ENCODE assay signal across 24 cellular contexts in the genomic region with DNA sequence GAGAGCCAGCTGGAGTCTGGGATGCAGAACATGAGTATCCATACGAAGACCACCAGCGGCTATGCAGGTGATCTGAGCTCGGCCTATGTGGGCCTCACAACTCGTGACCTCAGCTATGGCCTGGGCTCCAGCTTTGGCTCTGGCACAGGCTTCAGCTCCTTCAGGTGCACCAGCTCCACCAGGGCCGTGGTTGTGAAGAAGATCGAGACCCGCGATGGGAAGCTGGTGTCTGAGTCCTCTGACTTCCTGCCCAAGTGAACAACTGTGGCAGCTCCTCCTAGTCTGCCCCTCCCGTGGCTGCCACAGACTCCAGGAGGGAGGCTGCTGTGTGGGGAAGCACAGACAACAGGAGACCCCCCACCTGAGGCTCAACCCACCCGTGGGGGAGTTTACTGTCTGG.
"Had no signal": no experiment of that assay in that cellular context is flagged by ENCODE, and none has a peak within 500 bp of the region (broad histone marks: within the 10 kb centered on the region; RNA-seq: fewer than 3 reads in every experiment).

No MANE protein-coding gene starts in this region.

- H3K27ac ChIP-seq: esophagus muscularis mucosa, foreskin keratinocyte, gastroesophageal sphincter, heart left ventricle, hepatocyte, neutrophil, pancreas, right lobe of liver, thoracic aorta, transverse colon, vagina had no signal

- H3K36me3 ChIP-seq: neutrophil, pancreas, right lobe of liver, thoracic aorta, transverse colon, vagina had no signal

- H3K36me3 Mint-ChIP-seq: natural killer cell had no signal

- DNase-seq: dermis blood vessel endothelial cell; effector memory CD4-positive, alpha-beta T cell; foreskin keratinocyte; kidney; natural killer cell; retina; right lobe of liver; small intestine; stimulated activated CD4-positive, alpha-beta T cell treated with anti-CD3 and anti-CD28 coated beads, Interleukin-15, amount 100 ng/mL, for 24 hours; stimulated activated CD4-positive, alpha-beta T cell treated with anti-CD3 and anti-CD28 coated beads, Interleukin-2, amount 100 ng/mL, for 48 hours; stimulated activated naive B cell treated with anti-CD40 and anti-IgM and Interleukin-4, amounts not matched to agents 10 μg/mL and 1 μg/mL and 100 μg/mL, for 72 hours; transverse colon had no signal

- H3K4me2 ChIP-seq: hepatocyte had no signal

- H3K9me3 ChIP-seq: esophagus muscularis mucosa, gastroesophageal sphincter, heart left ventricle, neutrophil, pancreas, right lobe of liver, thoracic aorta, transverse colon, vagina had no signal

- H3K9me3 Mint-ChIP-seq: memory B cell, natural killer cell had no signal

- H3K27me3 Mint-ChIP-seq: memory B cell; stimulated activated naive B cell treated with anti-CD40 and anti-IgM and Interleukin-4, amounts not matched to agents 10 μg/mL and 1 μg/mL and 100 μg/mL, for 72 hours; stimulated activated naive CD8-positive, alpha-beta T cell treated with anti-CD3 and anti-CD28 coated beads, Interleukin-15, Interleukin-2, amounts not matched to agents 100 ng/mL and 50 ng/mL, for 24 hours had no signal

- H3K4me1 ChIP-seq: foreskin keratinocyte had no signal

- H3K4me3 Mint-ChIP-seq: memory B cell; natural killer cell; stimulated activated naive B cell treated with anti-CD40 and anti-IgM and Interleukin-4, amounts not matched to agents 10 μg/mL and 1 μg/mL and 100 μg/mL, for 72 hours; stimulated activated naive CD8-positive, alpha-beta T cell treated with anti-CD3 and anti-CD28 coated beads, Interleukin-15, Interleukin-2, amounts not matched to agents 100 ng/mL and 50 ng/mL, for 24 hours had no signal

- H3K27me3 ChIP-seq: esophagus muscularis mucosa, foreskin keratinocyte, gastroesophageal sphincter, heart left ventricle, hepatocyte, neutrophil, pancreas, right lobe of liver, transverse colon, vagina had no signal

- H3K4me3 ChIP-seq: esophagus muscularis mucosa, gastroesophageal sphincter, heart left ventricle, hepatocyte, lung, pancreas, right lobe of liver, thoracic aorta, transverse colon, vagina had no signal

- ATAC-seq: foreskin keratinocyte; gastroesophageal sphincter; heart left ventricle; left lobe of liver; natural killer cell; pancreas; right lobe of liver; stimulated activated naive B cell treated with anti-CD40 and anti-IgM and Interleukin-4, amounts not matched to agents 10 μg/mL and 1 μg/mL and 100 μg/mL, for 72 hours had no signal
